Comparison of ENCODE assay signal across 11 cellular contexts in the genomic region with DNA sequence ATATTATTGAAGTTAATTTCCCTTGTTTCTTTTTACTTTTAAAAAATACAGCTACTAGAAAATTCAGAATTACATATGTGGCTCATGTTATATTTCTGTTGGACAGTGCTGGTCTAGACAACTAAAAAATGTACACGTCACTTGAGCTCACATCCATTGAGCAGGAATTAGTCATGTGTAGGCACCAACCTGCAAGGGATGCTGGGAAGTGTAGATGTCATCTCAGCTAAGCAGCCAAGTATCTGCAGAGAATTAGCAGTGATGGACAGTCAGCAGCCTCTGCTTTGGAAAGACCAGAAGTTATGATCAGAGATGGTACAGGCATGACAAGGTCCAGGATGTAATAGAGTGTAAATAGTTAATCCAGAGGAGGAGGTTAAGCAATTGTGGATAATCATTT.
"Had no signal": no experiment of that assay in that cellular context is flagged by ENCODE, and none has a peak within 500 bp of the region (broad histone marks: within the 10 kb centered on the region; RNA-seq: fewer than 3 reads in every experiment).

No MANE protein-coding gene starts in this region.

- H3K27ac ChIP-seq: tibial artery had no signal

- DNase-seq: activated B cell treated with CpG ODN at 0.5 μM for 24 hours; activated CD4-positive, alpha-beta memory T cell treated with anti-CD3 and anti-CD28 coated beads for 36 hours; activated CD4-positive, alpha-beta T cell treated with anti-CD3 and anti-CD28 coated beads for 4 hours; effector CD4-positive, alpha-beta T cell; mesenchymal stem cell; mucosa of descending colon; naive B cell; stimulated activated naive CD8-positive, alpha-beta T cell treated with anti-CD3 and anti-CD28 coated beads, Interleukin-15, Interleukin-2, amounts not matched to agents 100 U/mL and 50 U/mL, for 24 hours; substantia nigra; tibial artery had no signal

- H3K36me3 ChIP-seq: tibial artery had no signal

- ATAC-seq: esophagus mucosa; mucosa of descending colon; stimulated activated naive CD8-positive, alpha-beta T cell treated with anti-CD3 and anti-CD28 coated beads, Interleukin-15, Interleukin-2, amounts not matched to agents 100 U/mL and 50 U/mL, for 24 hours had no signal

- H3K9me3 ChIP-seq: mucosa of descending colon, tibial artery had no signal

- H3K4me3 ChIP-seq: mucosa of descending colon, tibial artery had no signal
